ENCODE assay signal across 2 cellular contexts in genomic region chrX:34687095-34687494, GRCh38.
A peak's percentile ranks its signal among the peaks of the same experiment; 100 is the strongest.
TF ChIP-seq lines count a peak whose summit lies in the region.

No MANE protein-coding gene starts in this region.

TF ChIP-seq in SK-N-SH treated with all-trans-retinoic acid at 6 μM for 48 hours, 23 proteins besides CTCF, POLR2A, EP300 and RAD21:
- TF ChIP-seq TSHZ2 (CRISPR knock-in tag; IDR thresholded peaks at IDR 0.05) (no peak), CSRNP3 (CRISPR knock-in tag; IDR thresholded peaks at IDR 0.05) (no peak), ZC3H10 (CRISPR knock-in tag; IDR thresholded peaks at IDR 0.05) (no peak), RARB (CRISPR knock-in tag; IDR thresholded peaks at IDR 0.05) (no peak), ZNF8 (CRISPR knock-in tag; IDR thresholded peaks at IDR 0.05) (peak; percentile 86), ISL1 (CRISPR knock-in tag; IDR thresholded peaks at IDR 0.05) (no peak), ZFP30 (CRISPR knock-in tag; IDR thresholded peaks at IDR 0.05) (no peak), PPARA (CRISPR knock-in tag; IDR thresholded peaks at IDR 0.05; ENCODE audit: borderline replicate concordance) (no peak)

TF ChIP-seq in SK-N-SH, 30 proteins besides CTCF, POLR2A, EP300 and RAD21 (continued from another document):
- TF ChIP-seq, protein P1, sequence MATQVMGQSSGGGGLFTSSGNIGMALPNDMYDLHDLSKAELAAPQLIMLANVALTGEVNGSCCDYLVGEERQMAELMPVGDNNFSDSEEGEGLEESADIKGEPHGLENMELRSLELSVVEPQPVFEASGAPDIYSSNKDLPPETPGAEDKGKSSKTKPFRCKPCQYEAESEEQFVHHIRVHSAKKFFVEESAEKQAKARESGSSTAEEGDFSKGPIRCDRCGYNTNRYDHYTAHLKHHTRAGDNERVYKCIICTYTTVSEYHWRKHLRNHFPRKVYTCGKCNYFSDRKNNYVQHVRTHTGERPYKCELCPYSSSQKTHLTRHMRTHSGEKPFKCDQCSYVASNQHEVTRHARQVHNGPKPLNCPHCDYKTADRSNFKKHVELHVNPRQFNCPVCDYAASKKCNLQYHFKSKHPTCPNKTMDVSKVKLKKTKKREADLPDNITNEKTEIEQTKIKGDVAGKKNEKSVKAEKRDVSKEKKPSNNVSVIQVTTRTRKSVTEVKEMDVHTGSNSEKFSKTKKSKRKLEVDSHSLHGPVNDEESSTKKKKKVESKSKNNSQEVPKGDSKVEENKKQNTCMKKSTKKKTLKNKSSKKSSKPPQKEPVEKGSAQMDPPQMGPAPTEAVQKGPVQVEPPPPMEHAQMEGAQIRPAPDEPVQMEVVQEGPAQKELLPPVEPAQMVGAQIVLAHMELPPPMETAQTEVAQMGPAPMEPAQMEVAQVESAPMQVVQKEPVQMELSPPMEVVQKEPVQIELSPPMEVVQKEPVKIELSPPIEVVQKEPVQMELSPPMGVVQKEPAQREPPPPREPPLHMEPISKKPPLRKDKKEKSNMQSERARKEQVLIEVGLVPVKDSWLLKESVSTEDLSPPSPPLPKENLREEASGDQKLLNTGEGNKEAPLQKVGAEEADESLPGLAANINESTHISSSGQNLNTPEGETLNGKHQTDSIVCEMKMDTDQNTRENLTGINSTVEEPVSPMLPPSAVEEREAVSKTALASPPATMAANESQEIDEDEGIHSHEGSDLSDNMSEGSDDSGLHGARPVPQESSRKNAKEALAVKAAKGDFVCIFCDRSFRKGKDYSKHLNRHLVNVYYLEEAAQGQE (IDR thresholded peaks at IDR 0.05; ENCODE audit: low read depth, low read length) = no peak
- TF ChIP-seq FOXJ3 (CRISPR knock-in tag; IDR thresholded peaks at IDR 0.05) (no peak), ZBTB33 (IDR thresholded peaks at IDR 0.05; ENCODE audit: borderline replicate concordance, low read depth) (no peak), EZH2phosphoT487 (IDR thresholded peaks at IDR 0.05; ENCODE audit: borderline replicate concordance, low read depth) (no peak), JUND (IDR thresholded peaks at IDR 0.05) (no peak), USF1 (IDR thresholded peaks at IDR 0.05; ENCODE audit: borderline replicate concordance, low read depth) (no peak), YY1 (IDR thresholded peaks at IDR 0.05; ENCODE audit: low read depth) (no peak), RXRA (IDR thresholded peaks at IDR 0.05; ENCODE audit: borderline replicate concordance, low read depth) (no peak), RFX5 (IDR thresholded peaks at IDR 0.05; ENCODE audit: low read length) (no peak), RCOR1 (IDR thresholded peaks at IDR 0.05; ENCODE audit: low read length) (no peak), GATA2 (CRISPR knock-in tag; IDR thresholded peaks at IDR 0.05) (no peak), TEAD4 (IDR thresholded peaks at IDR 0.05; ENCODE audit: borderline replicate concordance, insufficient read depth) (no peak), CHD2 (IDR thresholded peaks at IDR 0.05; ENCODE audit: low read length, partially characterized antibody) (no peak), TCF12 (IDR thresholded peaks at IDR 0.05) (no peak), NRF1 (IDR thresholded peaks at IDR 0.05; ENCODE audit: low read depth, low read length) (no peak)
